ENCODE assay signal across 9 cellular contexts in genomic region chr1:1472046-1472876, GRCh38. TPM values are rescaled to one million over a fixed set of nuclear protein-coding genes. Genes with fewer than 3 reads are reported as not detected.
DNase-seq lines count a peak whose midpoint lies in the region; ATAC-seq, FAIRE-seq and TF ChIP-seq lines count a peak whose summit lies in the region.
"Not testable (repeated sequence)": the region's sequence is repeated elsewhere in the genome, so short reads cannot be mapped to it uniquely, and the experiment has no call there.
"Had no signal": no experiment of that assay in that cellular context is flagged by ENCODE, and none has a peak within 500 bp of the region (broad histone marks: within the 10 kb centered on the region; RNA-seq: fewer than 3 reads in every experiment).

No MANE protein-coding gene starts in this region.

- ATAC-seq in GM12878 = peak; percentile 50
- ATAC-seq in foreskin keratinocyte = peak; percentile 22
- ATAC-seq in stimulated activated naive CD8-positive, alpha-beta T cell treated with anti-CD3 and anti-CD28 coated beads, Interleukin-15, Interleukin-2, amounts not matched to agents 100 U/mL and 50 U/mL, for 24 hours = peak; percentile 11

- peaks cover 30% of the 10 kb centered on the region for H3K79me2 ChIP-seq in GM12878 (ENCODE audit: control insufficient read depth, insufficient read depth, low read length)

- H3K4me3 Mint-ChIP-seq in Calu3 (ENCODE audit: low read depth, unreplicated experiment) = peak overlapping the region; percentile 86

- not testable (repeated sequence) for TF ChIP-seq CTCF in Calu3 (IDR thresholded peaks at IDR 0.05; ENCODE audit: unreplicated experiment); VCaP (conservative IDR thresholded peaks at IDR 0.05); GM12878 (IDR thresholded peaks at IDR 0.05 in 2 of 3, conservative IDR thresholded peaks at IDR 0.05 in 1 of 3; ENCODE audit: control insufficient read depth in 2 of 3, extremely low read depth in 1 of 3, insufficient read depth in 1 of 3, low read depth in 3 of 3, low read length in 3 of 3); foreskin keratinocyte (conservative IDR thresholded peaks at IDR 0.05)

- RAD21 ChIA-PET in GM12878 (lab: Charles Lee; ENCODE audit: unreplicated experiment) = not testable (repeated sequence)

- in situ Hi-C loops in GM12878 (cut with MboI) = not testable (repeated sequence)

- H3K27ac ChIP-seq in VCaP (peak overlapping the region; percentile 89), foreskin keratinocyte (peak overlapping the region; percentile 40)
- H3K27ac ChIP-seq in GM12878 (ENCODE audit: control insufficient read depth, insufficient read depth); muscle layer of duodenum (ENCODE audit: low read length): not testable (repeated sequence)

- not testable (repeated sequence) for H3K9me3 ChIP-seq in GM12878 (replicated peaks; ENCODE audit: control insufficient read depth, insufficient read depth, low read length); muscle layer of duodenum (ENCODE audit: control insufficient read depth in 1 of 2, low read length in 2 of 2)

- H3K27ac Mint-ChIP-seq in Calu3 (ENCODE audit: unreplicated experiment) = not testable (repeated sequence)

- TF ChIP-seq POLR2A in H54 (IDR thresholded peaks at IDR 0.05; ENCODE audit: low read depth, low read length); GM12878 (IDR thresholded peaks at IDR 0.05; ENCODE audit: low read depth, low read length): not testable (repeated sequence)

- not testable (repeated sequence) for H3K27me3 Mint-ChIP-seq in Calu3 (ENCODE audit: unreplicated experiment)

- DNase-seq in Calu3; GM12878 (ENCODE audit: low read depth, low spot score); foreskin keratinocyte: not testable (repeated sequence)
- DNase-seq in H54 (ENCODE audit: insufficient read length, low spot score) (peak; percentile 32), HuH-7 (ENCODE audit: low spot score) (peak; percentile 40)
- peak; percentile 18 for DNase-seq in stimulated activated naive CD8-positive, alpha-beta T cell treated with anti-CD3 and anti-CD28 coated beads, Interleukin-15, Interleukin-2, amounts not matched to agents 100 U/mL and 50 U/mL, for 24 hours

- WGBS in GM12878 (ENCODE audit: insufficient coverage, insufficient replicate concordance, low lambda C conversion rate, missing lambda C conversion rate) = under 1% methylated on average over 43 of the region's 65 CpGs

- SMC1A ChIA-PET in GM12878 (lab: Charles Lee; ENCODE audit: uncharacterized antibody, unreplicated experiment) = not testable (repeated sequence)

- H3K4me2 ChIP-seq in GM12878 (ENCODE audit: control insufficient read depth, insufficient read depth) = peak overlapping the region; percentile 40

- not testable (repeated sequence) for H3K36me3 ChIP-seq in GM12878 (ENCODE audit: control insufficient read depth in 2 of 2, insufficient read depth in 2 of 2, low read length in 1 of 2); muscle layer of duodenum (ENCODE audit: control insufficient read depth in 1 of 2, insufficient read depth in 2 of 2, low read length in 2 of 2)

- CTCF ChIA-PET in Calu3 (lab: Charles Lee); GM12878 (lab: Yijun Ruan, JAX): not testable (repeated sequence)

- H3K4me1 ChIP-seq in GM12878 (ENCODE audit: control insufficient read depth, insufficient read depth, low read length); foreskin keratinocyte: not testable (repeated sequence)
- peaks cover 0 to 21% of the 10 kb centered on the region in 2 donors for H3K4me1 ChIP-seq in muscle layer of duodenum (ENCODE audit: control insufficient read depth in 1 of 2, insufficient read depth in 2 of 2, low read length in 2 of 2)

- TF ChIP-seq EP300 in GM12878 (IDR thresholded peaks at IDR 0.05; ENCODE audit: borderline replicate concordance in 1 of 2, control insufficient read depth in 1 of 2, low read depth in 2 of 2, low read length in 2 of 2) = not testable (repeated sequence)

- H4K20me1 ChIP-seq in GM12878 (ENCODE audit: control insufficient read depth, insufficient read depth) = not testable (repeated sequence)

- BruUV-seq in Calu3 (replicated peaks; lab: Mats Ljungman, UMichigan) (TSS peak; percentile 74), GM12878 (replicated peaks; lab: Mats Ljungman, UMichigan) (TSS peak; percentile 62)

- TF ChIP-seq RAD21 in GM12878 (IDR thresholded peaks at IDR 0.05; ENCODE audit: insufficient read depth, low read depth, low read length) = not testable (repeated sequence)

- H3K4me3 ChIP-seq in GM12878 (peak overlapping the region; percentile 83), muscle layer of duodenum (ENCODE audit: low read depth in 1 of 2, low read length in 2 of 2) (peak overlapping the region; percentile 54 to 83)

- peaks cover 56% of the 10 kb centered on the region for H3K36me3 Mint-ChIP-seq in Calu3 (ENCODE audit: insufficient read depth, unreplicated experiment)

- H3K27me3 ChIP-seq in GM12878 (replicated peaks in 1 of 2; ENCODE audit: control insufficient read depth in 2 of 2, insufficient read depth in 2 of 2, low read length in 1 of 2); foreskin keratinocyte; muscle layer of duodenum (ENCODE audit: low read depth, low read length): not testable (repeated sequence)

- peak overlapping the region; percentile 49; the same call in 1 of the 2 replicates for H3K9ac ChIP-seq in GM12878 (ENCODE audit: control insufficient read depth, insufficient read depth, low read length)

- intact Hi-C loops in Calu3 (cut with micrococcal nuclease; ENCODE audit: unreplicated experiment); GM12878 (cut with micrococcal nuclease; ENCODE audit: unreplicated experiment): not testable (repeated sequence)

- H3K9me3 Mint-ChIP-seq in Calu3 (ENCODE audit: low read depth, unreplicated experiment) = not testable (repeated sequence)

- H3K4me1 Mint-ChIP-seq in Calu3 (ENCODE audit: low read depth, unreplicated experiment) = not testable (repeated sequence)

- POLR2A ChIA-PET in GM12878 (lab: Charles Lee) = not testable (repeated sequence)

- not testable (repeated sequence) for FAIRE-seq in H54 (lab: Jason Lieb, UNC)
- FAIRE-seq in GM12878 (lab: Jason Lieb, UNC) = peak; percentile 92

- H2AFZ ChIP-seq in GM12878 (ENCODE audit: control insufficient read depth, low read depth, low read length) = not testable (repeated sequence)

RNA-seq across cellular contexts. Expression of gene ATAD3B, which starts 0.7 kb away (rescaled TPM):
- total RNA-seq in Calu3 (2022) (46.3 and 56.4 TPM in 2 replicates), GM12878 (2014; rRNA removed) (29.7 and 35.7 TPM in 2 replicates), GM12878 (2014; rRNA removed; fragmentation: Illumina TruSeq; extraction: Trizol) (9.3 and 10.7 TPM in 2 replicates), GM12878 (2021) (32.9 and 36.8 TPM in 2 replicates), foreskin keratinocyte (46.1 and 51.0 TPM in 2 replicates)
- 53.2 and 60.0 TPM in 2 replicates for total RNA-seq in GM12878 (2013; cell fraction: nucleolus; rRNA removed)
- 4.4 TPM for polyA plus RNA-seq in GM12878 (2011; ENCODE audit: low read depth)
- polyA plus RNA-seq in GM12878 (2011; rRNA removed) (7.6 and 14.0 TPM in 2 replicates), GM12878 (2014; fragmentation: Illumina TruSeq; extraction: Trizol) (2.1 and 5.8 TPM in 2 replicates), GM12878 (2014; fragmentation: Nextera tagmentation; extraction: Ambion mirVana) (under 1 TPM; 0.03 to 0.73 TPM), GM12878 (2014; rRNA removed) (38.8 and 52.5 TPM in 2 replicates), GM12878 (2016; fragmentation: Nextera tagmentation; extraction: Ambion mirVana) (10 to 100 TPM; 33.7 to 35.1 TPM), foreskin keratinocyte (53.9 and 57.4 TPM in 2 replicates)
- polyA plus RNA-seq in GM12878 (2011; cell fraction: cytosol; rRNA removed) = 14.1 and 30.5 TPM in 2 replicates
- 90.3 and 160 TPM in 2 replicates for polyA plus RNA-seq in GM12878 (2011; cell fraction: nucleus; rRNA removed)
- 14.0 and 21.3 TPM in 2 replicates for polyA plus RNA-seq in GM12878 (2012)
- 5.5 and 13.1 TPM in 2 replicates for polyA minus RNA-seq in GM12878 (2011; rRNA and poly(A)+ RNA removed)
- 11.0 and 17.0 TPM in 2 replicates for polyA minus RNA-seq in GM12878 (2011; cell fraction: cytosol; rRNA and poly(A)+ RNA removed)
- 13.7 and 34.8 TPM in 2 replicates for polyA minus RNA-seq in GM12878 (2011; cell fraction: nucleus; rRNA and poly(A)+ RNA removed)

RNA-seq across cellular contexts. Expression of gene ATAD3C, which starts 22.8 kb away (rescaled TPM):
- total RNA-seq in Calu3 (2022) (0.29 and 0.45 TPM in 2 replicates), GM12878 (2014; rRNA removed) (0.06 and 0.44 TPM in 2 replicates), GM12878 (2014; rRNA removed; fragmentation: Illumina TruSeq; extraction: Trizol) (0.41 and 0.63 TPM in 2 replicates), GM12878 (2021) (1.1 and 1.6 TPM in 2 replicates), foreskin keratinocyte (0.46 and 0.51 TPM in 2 replicates)
- 1.4 and 2.7 TPM in 2 replicates for total RNA-seq in GM12878 (2013; cell fraction: nucleolus; rRNA removed)
- polyA plus RNA-seq in GM12878 (2011; ENCODE audit: low read depth) = 3.2 TPM
- polyA plus RNA-seq in GM12878 (2011; rRNA removed) (2.2 and 3.1 TPM in 2 replicates), GM12878 (2014; fragmentation: Illumina TruSeq; extraction: Trizol) (0.22 and 0.32 TPM in 2 replicates), GM12878 (2014; fragmentation: Nextera tagmentation; extraction: Ambion mirVana) (under 1 TPM; 0.03 to 0.13 TPM), GM12878 (2014; rRNA removed) (1.1 and 2.1 TPM in 2 replicates), GM12878 (2016; fragmentation: Nextera tagmentation; extraction: Ambion mirVana) (1 to 10 TPM; 2.1 to 2.9 TPM), foreskin keratinocyte (0.78 and 0.81 TPM in 2 replicates)
- polyA plus RNA-seq in GM12878 (2011; cell fraction: cytosol; rRNA removed) = 7.5 and 8.5 TPM in 2 replicates
- 1.8 and 3.0 TPM in 2 replicates for polyA plus RNA-seq in GM12878 (2011; cell fraction: nucleus; rRNA removed)
- 1.7 and 2.1 TPM in 2 replicates for polyA plus RNA-seq in GM12878 (2012)
- 0.29 and 2.3 TPM in 2 replicates for polyA minus RNA-seq in GM12878 (2011; rRNA and poly(A)+ RNA removed)
- polyA minus RNA-seq in GM12878 (2011; cell fraction: cytosol; rRNA and poly(A)+ RNA removed) = 0.42 TPM in 1 of 2 replicates, not detected in the other
- polyA minus RNA-seq in GM12878 (2011; cell fraction: nucleus; rRNA and poly(A)+ RNA removed) = 1.2 TPM in 1 of 2 replicates, not detected in the other
- total RNA-seq: frontal cortex had no signal

RNA-seq across cellular contexts. Expression of gene VWA1, which starts 36.8 kb away (rescaled TPM):
- total RNA-seq in Calu3 (2022) = 78.7 and 78.9 TPM in 2 replicates
- total RNA-seq in GM12878 (2013; cell fraction: nucleolus; rRNA removed) = 1.5 and 2.3 TPM in 2 replicates
- 0.40 and 0.71 TPM in 2 replicates for total RNA-seq in GM12878 (2014; rRNA removed)
- total RNA-seq in GM12878 (2014; rRNA removed; fragmentation: Illumina TruSeq; extraction: Trizol) = 0.13 and 0.14 TPM in 2 replicates
- total RNA-seq in GM12878 (2021) = 1.7 and 1.8 TPM in 2 replicates
- polyA plus RNA-seq in GM12878 (2011; ENCODE audit: low read depth) = 0.70 TPM
- 0.45 and 1.1 TPM in 2 replicates for polyA plus RNA-seq in GM12878 (2011; rRNA removed)
- polyA plus RNA-seq in GM12878 (2011; cell fraction: cytosol; rRNA removed) = 1.4 and 2.3 TPM in 2 replicates
- 3.6 and 5.8 TPM in 2 replicates for polyA plus RNA-seq in GM12878 (2011; cell fraction: nucleus; rRNA removed)
- polyA plus RNA-seq in GM12878 (2012) = 4.1 and 4.9 TPM in 2 replicates
- 0.03 TPM in 1 of 2 replicates, not detected in the other for polyA plus RNA-seq in GM12878 (2014; fragmentation: Illumina TruSeq; extraction: Trizol)
- under 1 TPM in 1 of 2 experiments, not detected in 1; 0.02 TPM for polyA plus RNA-seq in GM12878 (2014; fragmentation: Nextera tagmentation; extraction: Ambion mirVana)
- polyA plus RNA-seq in GM12878 (2014; rRNA removed) = 0.40 and 0.56 TPM in 2 replicates
- polyA plus RNA-seq in GM12878 (2016; fragmentation: Nextera tagmentation; extraction: Ambion mirVana) = under 1 TPM in 1 of 2 experiments, not detected in 1; 0.24 TPM
- 0.51 and 0.88 TPM in 2 replicates for polyA minus RNA-seq in GM12878 (2011; rRNA and poly(A)+ RNA removed)
- 0.42 and 0.80 TPM in 2 replicates for polyA minus RNA-seq in GM12878 (2011; cell fraction: cytosol; rRNA and poly(A)+ RNA removed)
- polyA minus RNA-seq in GM12878 (2011; cell fraction: nucleus; rRNA and poly(A)+ RNA removed) = 1.7 and 1.8 TPM in 2 replicates
- total RNA-seq in foreskin keratinocyte = 15.0 and 17.5 TPM in 2 replicates
- polyA plus RNA-seq in foreskin keratinocyte = 29.1 and 34.9 TPM in 2 replicates

RNA-seq across cellular contexts. Expression of gene ATAD3A, which starts 39.7 kb away (rescaled TPM):
- total RNA-seq in Calu3 (2022) = 46.2 and 54.4 TPM in 2 replicates
- total RNA-seq in GM12878 (2013; cell fraction: nucleolus; rRNA removed) = 13.0 and 24.6 TPM in 2 replicates
- total RNA-seq in GM12878 (2014; rRNA removed) = 56.1 and 58.6 TPM in 2 replicates
- 16.9 and 24.6 TPM in 2 replicates for total RNA-seq in GM12878 (2014; rRNA removed; fragmentation: Illumina TruSeq; extraction: Trizol)
- 66.8 and 76.4 TPM in 2 replicates for total RNA-seq in GM12878 (2021)
- polyA plus RNA-seq in GM12878 (2011; ENCODE audit: low read depth) = 5.4 TPM
- 6.6 and 16.2 TPM in 2 replicates for polyA plus RNA-seq in GM12878 (2011; rRNA removed)
- polyA plus RNA-seq in GM12878 (2011; cell fraction: cytosol; rRNA removed) = 24.6 and 42.6 TPM in 2 replicates
- 41.2 and 70.4 TPM in 2 replicates for polyA plus RNA-seq in GM12878 (2011; cell fraction: nucleus; rRNA removed)
- polyA plus RNA-seq in GM12878 (2012) = 20.3 and 26.6 TPM in 2 replicates
- polyA plus RNA-seq in GM12878 (2014; fragmentation: Illumina TruSeq; extraction: Trizol) = 0.95 and 9.0 TPM in 2 replicates
- polyA plus RNA-seq in GM12878 (2014; fragmentation: Nextera tagmentation; extraction: Ambion mirVana) = 1 to 10 TPM in 1 of 2 experiments, under 1 TPM in 1; 0.05 to 1.3 TPM
- polyA plus RNA-seq in GM12878 (2014; rRNA removed) = 53.3 and 69.0 TPM in 2 replicates
- polyA plus RNA-seq in GM12878 (2016; fragmentation: Nextera tagmentation; extraction: Ambion mirVana) = 10 to 100 TPM; 84.4 to 93.5 TPM
- polyA minus RNA-seq in GM12878 (2011; rRNA and poly(A)+ RNA removed) = 9.5 and 26.3 TPM in 2 replicates
- 17.2 and 17.7 TPM in 2 replicates for polyA minus RNA-seq in GM12878 (2011; cell fraction: cytosol; rRNA and poly(A)+ RNA removed)
- polyA minus RNA-seq in GM12878 (2011; cell fraction: nucleus; rRNA and poly(A)+ RNA removed) = 8.9 and 14.9 TPM in 2 replicates
- total RNA-seq in foreskin keratinocyte = 59.5 and 60.1 TPM in 2 replicates
- polyA plus RNA-seq in foreskin keratinocyte = 64.4 and 66.8 TPM in 2 replicates

RNA-seq across cellular contexts. Expression of gene ANKRD65, which starts 51.2 kb away (rescaled TPM):
- total RNA-seq in Calu3 (2022) = not detected in 2 replicates
- 1.2 and 1.8 TPM in 2 replicates for total RNA-seq in GM12878 (2013; cell fraction: nucleolus; rRNA removed)
- total RNA-seq in GM12878 (2014; rRNA removed) = 0.17 and 0.33 TPM in 2 replicates
- total RNA-seq in GM12878 (2014; rRNA removed; fragmentation: Illumina TruSeq; extraction: Trizol) = 0.18 and 0.45 TPM in 2 replicates
- total RNA-seq in GM12878 (2021) = 0.96 and 1.2 TPM in 2 replicates
- 0.42 TPM for polyA plus RNA-seq in GM12878 (2011; ENCODE audit: low read depth)
- 0.12 and 0.24 TPM in 2 replicates for polyA plus RNA-seq in GM12878 (2011; rRNA removed)
- polyA plus RNA-seq in GM12878 (2011; cell fraction: cytosol; rRNA removed) = 0.21 and 0.38 TPM in 2 replicates
- 2.0 and 2.3 TPM in 2 replicates for polyA plus RNA-seq in GM12878 (2011; cell fraction: nucleus; rRNA removed)
- polyA plus RNA-seq in GM12878 (2012) = 1.3 TPM in 2 replicates
- 0.14 and 0.29 TPM in 2 replicates for polyA plus RNA-seq in GM12878 (2014; fragmentation: Illumina TruSeq; extraction: Trizol)
- polyA plus RNA-seq in GM12878 (2014; fragmentation: Nextera tagmentation; extraction: Ambion mirVana) = under 1 TPM; 0.05 to 0.15 TPM
- polyA plus RNA-seq in GM12878 (2014; rRNA removed) = 0.86 and 0.94 TPM in 2 replicates
- 1 to 10 TPM; 1.8 to 2.8 TPM for polyA plus RNA-seq in GM12878 (2016; fragmentation: Nextera tagmentation; extraction: Ambion mirVana)
- 0.15 TPM in 1 of 2 replicates, not detected in the other for polyA minus RNA-seq in GM12878 (2011; rRNA and poly(A)+ RNA removed)
- not detected in 2 replicates for polyA minus RNA-seq in GM12878 (2011; cell fraction: cytosol; rRNA and poly(A)+ RNA removed)
- polyA minus RNA-seq in GM12878 (2011; cell fraction: nucleus; rRNA and poly(A)+ RNA removed) = 0.36 TPM in 1 of 2 replicates, not detected in the other
- total RNA-seq in foreskin keratinocyte = 11.6 and 12.5 TPM in 2 replicates
- polyA plus RNA-seq in foreskin keratinocyte = 14.6 and 16.6 TPM in 2 replicates
